Comparison of ENCODE assay signal across 12 cellular contexts in the genomic region with DNA sequence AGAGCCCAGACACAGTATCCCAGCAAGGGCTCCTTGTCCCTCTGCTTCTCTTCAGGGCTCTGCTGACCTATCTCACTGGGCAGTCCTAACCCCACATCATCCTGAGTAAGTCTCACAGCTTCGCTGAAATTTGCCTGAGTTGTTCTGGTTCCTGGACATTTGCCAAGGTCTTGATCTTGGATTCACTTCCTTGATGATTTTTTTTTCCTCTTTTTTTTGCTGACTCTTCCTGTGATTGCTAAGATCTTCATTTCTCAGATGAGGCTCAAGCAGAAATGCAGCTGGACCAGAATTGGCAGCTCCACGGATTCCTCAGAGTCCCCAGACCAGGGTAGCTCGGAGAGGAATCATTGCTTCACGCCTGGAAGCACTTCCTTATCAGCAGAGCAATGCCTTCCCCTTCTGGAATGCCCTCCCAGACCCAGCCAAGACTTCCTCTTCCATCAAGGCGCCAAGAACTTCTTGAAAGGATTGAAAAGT. TPM values are rescaled to one million over a fixed set of nuclear protein-coding genes. Genes with fewer than 3 reads are reported as not detected.
A peak's percentile ranks its signal among the peaks of the same experiment; 100 is the strongest.
DNase-seq lines count a peak whose midpoint lies in the region; ATAC-seq and TF ChIP-seq lines count a peak whose summit lies in the region.
"Had no signal": no experiment of that assay in that cellular context is flagged by ENCODE, and none has a peak within 500 bp of the region (broad histone marks: within the 10 kb centered on the region; RNA-seq: fewer than 3 reads in every experiment).

No MANE protein-coding gene starts in this region.

- peaks cover 7% of the 10 kb centered on the region for H3K4me1 Mint-ChIP-seq in glutamatergic neuron (ENCODE audit: low read depth, unreplicated experiment)

- no peak overlapping the region for H3K9ac ChIP-seq in trophoblast cell (ENCODE audit: low read length)

- H2AFZ ChIP-seq in trophoblast cell (ENCODE audit: insufficient read depth, low read length, poor library complexity), result no peak overlapping the region

- H3K4me3 ChIP-seq in RWPE2 (ENCODE audit: severe bottlenecking) (no peak overlapping the region), fibroblast of the aortic adventitia (ENCODE audit: low read depth, low read length) (no peak overlapping the region), trophoblast cell (ENCODE audit: low read depth, low read length) (no peak overlapping the region)

- TF ChIP-seq CTCF in RWPE2 (IDR thresholded peaks at IDR 0.05; ENCODE audit: poor library complexity, severe bottlenecking), result no peak
- no peak for TF ChIP-seq CTCF in fibroblast of the aortic adventitia (IDR thresholded peaks at IDR 0.05; ENCODE audit: insufficient read depth, low read length)
- TF ChIP-seq CTCF in glutamatergic neuron (IDR thresholded peaks at IDR 0.05; ENCODE audit: partially characterized antibody, unreplicated experiment), result no peak

- no peak overlapping the region for H3K4me2 ChIP-seq in trophoblast cell (ENCODE audit: low read length)

- H3K79me2 ChIP-seq in trophoblast cell (ENCODE audit: control insufficient read depth, insufficient read depth, low read length, poor library complexity), result no peaks in the 10 kb centered on the region

- H3K27me3 Mint-ChIP-seq in glutamatergic neuron (ENCODE audit: unreplicated experiment), result peaks cover under 1% of the 10 kb centered on the region

- H3K4me3 Mint-ChIP-seq in glutamatergic neuron (ENCODE audit: unreplicated experiment), result no peak overlapping the region
- H3K4me3 Mint-ChIP-seq: CD4-positive, alpha-beta T cell had no signal

- H4K12ac ChIP-seq in trophoblast cell (ENCODE audit: low read depth, low read length), result no peak overlapping the region

- WGBS in trophoblast cell (ENCODE audit: extremely low coverage, insufficient coverage, insufficient read length), result no CpG with 5 or more reads among the region's 5 CpGs

- no peak overlapping the region for H3K23ac ChIP-seq in trophoblast cell (ENCODE audit: low read length)

- no peak overlapping the region for H2BK120ac ChIP-seq in trophoblast cell (ENCODE audit: insufficient read depth, low read length, poor library complexity)

- H3K27ac ChIP-seq in RWPE2 (ENCODE audit: poor library complexity, severe bottlenecking) (peak overlapping the region; percentile 70), trophoblast cell (ENCODE audit: low read depth, low read length) (no peak overlapping the region)

- no peak overlapping the region for H4K91ac ChIP-seq in trophoblast cell (ENCODE audit: low read depth, low read length)

- H4K8ac ChIP-seq in trophoblast cell (ENCODE audit: low read depth, low read length), result no peak overlapping the region

- no peak overlapping the region for H3K4ac ChIP-seq in trophoblast cell (ENCODE audit: low read depth, low read length)

- H3K14ac ChIP-seq in trophoblast cell (ENCODE audit: low read length), result no peak overlapping the region

- no peaks in the 10 kb centered on the region for H3K9me3 ChIP-seq in RWPE2 (ENCODE audit: severe bottlenecking)
- no peaks in the 10 kb centered on the region for H3K9me3 ChIP-seq in trophoblast cell (ENCODE audit: insufficient read depth, low read depth, low read length)

- H3K27me3 ChIP-seq in RWPE2 (ENCODE audit: insufficient read depth, poor library complexity, severe bottlenecking) (no peaks in the 10 kb centered on the region), trophoblast cell (ENCODE audit: insufficient read depth, low read length) (no peaks in the 10 kb centered on the region)

- H3K9me3 Mint-ChIP-seq in glutamatergic neuron (ENCODE audit: unreplicated experiment), result no peaks in the 10 kb centered on the region
- H3K9me3 Mint-ChIP-seq: CD4-positive, alpha-beta T cell had no signal

- no peaks in the 10 kb centered on the region for H3K36me3 Mint-ChIP-seq in glutamatergic neuron (ENCODE audit: unreplicated experiment)

- H2AK5ac ChIP-seq in trophoblast cell (ENCODE audit: low read length), result no peak overlapping the region

- no peak overlapping the region for H2BK5ac ChIP-seq in trophoblast cell (ENCODE audit: low read depth, low read length, poor library complexity)

- no peak overlapping the region for H2BK12ac ChIP-seq in trophoblast cell (ENCODE audit: low read length)

- H3K36me3 ChIP-seq in RWPE2 (ENCODE audit: low read depth) (no peaks in the 10 kb centered on the region), trophoblast cell (ENCODE audit: control insufficient read depth in 1 of 2, insufficient read depth in 2 of 2, low read length in 2 of 2) (no peaks in the 10 kb centered on the region)

- H3K4me1 ChIP-seq in RWPE2 (ENCODE audit: insufficient read depth, poor library complexity, severe bottlenecking) (peaks cover 12% of the 10 kb centered on the region), trophoblast cell (ENCODE audit: control insufficient read depth in 1 of 2, insufficient read depth in 2 of 2, low read length in 2 of 2) (peaks cover 15 to 17% of the 10 kb centered on the region in 2 experiments)

- ATAC-seq in RWPE2 (ENCODE audit: low read depth) (peak; percentile 38; the same call in 2 of the 3 replicates), GM21526 (IDR thresholded peaks at IDR 0.05; ENCODE audit: low FRiP score, unreplicated experiment) (no peak)
- ATAC-seq: activated CD4-positive, CD25-positive, alpha-beta regulatory T cell treated with anti-CD3 and anti-CD28 coated beads, Interleukin-2, amount 50 U/mL, for 24 hours had no signal

- no peaks in the 10 kb centered on the region for H3K79me1 ChIP-seq in trophoblast cell (ENCODE audit: low read length)

- no peak overlapping the region for H3K27ac Mint-ChIP-seq in glutamatergic neuron (ENCODE audit: unreplicated experiment)
- H3K27ac Mint-ChIP-seq: CD4-positive, alpha-beta T cell had no signal

- DNase-seq in EH (ENCODE audit: low read depth) (peak; percentile 15), RWPE2 (ENCODE audit: low spot score) (no peak), fibroblast of the aortic adventitia (ENCODE audit: low read depth) (peak; percentile 40), trophoblast cell (peak; percentile 95 to 98), NCI-H1092 (lab: John Stamatoyannopoulos, UW) (no peak), glutamatergic neuron (no peak), mesenteric fat pad (ENCODE audit: low spot score) (no peak)
- DNase-seq: activated gamma-delta T cell; CD4-positive, alpha-beta T cell; NCI-H2081 treated with DMSO at 0.1 percent for 48 hours had no signal

- no peak overlapping the region for H3K18ac ChIP-seq in trophoblast cell (ENCODE audit: low read length)

RNA-seq across cellular contexts. Expression of gene AFAP1L2, which starts 8.6 kb away (rescaled TPM):
- total RNA-seq in fibroblast of the aortic adventitia (ENCODE audit: low replicate concordance) (0.18 TPM in 1 of 2 replicates, not detected in the other), glutamatergic neuron (ENCODE audit: unreplicated experiment) (1.9 TPM), mesenteric fat pad (3.9 TPM)
- 41.9 and 43.1 TPM in 2 replicates for polyA plus RNA-seq in trophoblast cell (2013)

Comparison
In these comparisons a context has a peak if more than half of its experiments do, and no peak if none do; other contexts are left out.
1. DNase-seq: peak in EH (single experiment), fibroblast of the aortic adventitia (single experiment) and trophoblast cell (2 of 2); none in RWPE2 (single experiment), NCI-H1092 (single experiment), glutamatergic neuron (single experiment) and mesenteric fat pad (single experiment).